ENCODE assay signal across 33 cellular contexts in the genomic region with DNA sequence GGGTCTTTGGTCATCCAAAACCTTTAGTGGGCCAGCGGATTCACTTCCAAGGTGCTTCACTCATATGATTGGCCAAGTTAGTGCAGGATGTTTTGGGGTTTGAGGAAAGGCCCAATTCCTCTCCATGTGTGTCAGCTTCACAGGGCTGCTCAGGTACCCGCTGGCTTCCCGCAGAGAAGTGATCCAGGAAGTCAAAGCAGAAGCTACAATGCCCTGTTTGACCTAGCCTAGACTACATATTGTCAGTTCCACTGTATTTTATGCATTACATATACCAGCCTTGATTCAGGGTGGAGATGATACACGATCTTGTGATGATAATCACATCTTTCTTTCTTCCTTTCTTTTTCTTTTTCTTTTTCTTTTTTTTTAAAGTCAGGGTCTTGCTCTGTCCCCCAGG.
"Had no signal": no experiment of that assay in that cellular context is flagged by ENCODE, and none has a peak within 500 bp of the region (broad histone marks: within the 10 kb centered on the region; RNA-seq: fewer than 3 reads in every experiment).

No MANE protein-coding gene starts in this region.

- ATAC-seq: activated naive CD8-positive, alpha-beta T cell treated with anti-CD3 and anti-CD28 coated beads, Interleukin-2, amount 50 U/mL, for 24 hours; activated T-cell treated with anti-CD3 and anti-CD28 coated beads, Interleukin-2, amount 50 U/mL, for 4 hours; Panc1; SK-N-SH treated with all-trans-retinoic acid at 6 μM for 48 hours; T-cell had no signal

- DNase-seq: activated B cell treated with CpG ODN at 0.5 μM for 24 hours; activated CD4-positive, alpha-beta memory T cell treated with anti-CD3 and anti-CD28 coated beads for 36 hours; activated CD4-positive, alpha-beta T cell treated with anti-CD3 and anti-CD28 coated beads for 4 hours; activated CD4-positive, alpha-beta T cell treated with anti-CD3 and anti-CD28 coated beads, Interleukin-2, amount 50 U/mL, for 1 hour; activated CD4-positive, CD25-positive, alpha-beta regulatory T cell treated with anti-CD3 and anti-CD28 coated beads, Interleukin-2, amount 50 U/mL, for 72 hours; activated CD8-positive, alpha-beta memory T cell treated with anti-CD3 and anti-CD28 coated beads, Interleukin-2, amount 50 U/mL, for 4 hours; activated gamma-delta T cell treated with Interleukin-2 at 50 U/mL for 16 hours; activated naive CD4-positive, alpha-beta T cell treated with anti-CD3 and anti-CD28 coated beads for 36 hours; activated naive CD8-positive, alpha-beta T cell treated with anti-CD3 and anti-CD28 coated beads, Interleukin-2, amount 50 U/mL, for 24 hours; activated T-cell treated with anti-CD3 and anti-CD28 coated beads for 4 hours; activated T-cell treated with anti-CD3 and anti-CD28 coated beads, Interleukin-2, amount 50 U/mL, for 4 hours; anterior cingulate cortex; caudate nucleus; Karpas-422; NCI-H1048; NCI-H1105 treated with DMSO at 0.1 percent for 48 hours; NCI-H1436 treated with DMSO at 0.1 percent for 48 hours; NCI-H1694 treated with DMSO at 0.1 percent for 48 hours; NCI-H2029; NCI-H345; NCI-H524 treated with DMSO at 0.1 percent for 48 hours; RPMI8226; SIG-M5; T-cell; T-helper 2 cell; T-helper 9 cell had no signal

- H3K36me3 Mint-ChIP-seq: activated CD4-positive, alpha-beta memory T cell treated with anti-CD3 and anti-CD28 coated beads for 36 hours had no signal

- H3K27me3 Mint-ChIP-seq: activated B cell treated with CpG ODN at 0.5 μM for 24 hours; activated CD4-positive, alpha-beta memory T cell treated with anti-CD3 and anti-CD28 coated beads for 36 hours; activated naive CD8-positive, alpha-beta T cell; activated naive CD8-positive, alpha-beta T cell treated with anti-CD3 and anti-CD28 coated beads, Interleukin-2, amount 50 U/mL, for 24 hours; brain; T-cell had no signal

- H3K9me3 Mint-ChIP-seq: activated B cell treated with CpG ODN at 0.5 μM for 24 hours; activated naive CD8-positive, alpha-beta T cell treated with anti-CD3 and anti-CD28 coated beads, Interleukin-2, amount 50 U/mL, for 24 hours; brain had no signal

- H3K4me3 Mint-ChIP-seq: activated B cell treated with CpG ODN at 0.5 μM for 24 hours; activated CD4-positive, alpha-beta memory T cell treated with anti-CD3 and anti-CD28 coated beads for 36 hours; activated naive CD4-positive, alpha-beta T cell treated with anti-CD3 and anti-CD28 coated beads for 36 hours; activated naive CD8-positive, alpha-beta T cell; activated naive CD8-positive, alpha-beta T cell treated with anti-CD3 and anti-CD28 coated beads, Interleukin-2, amount 50 U/mL, for 24 hours; activated T-cell treated with anti-CD3 and anti-CD28 coated beads, Interleukin-2, amount 50 U/mL, for 4 hours; activated T-helper 1 cell treated with anti-CD3 and anti-CD28 coated beads, Interleukin-12 subunit alpha, Interleukin-12 subunit beta, Interleukin-2, Interleukin-4 antibody, amounts not matched to agents 30 ng/mL and 10 ng/mL and 1 ng/mL, durations not matched to agents 14 hours and 24 hours and 36 hours; brain; T-cell had no signal

- H3K27ac Mint-ChIP-seq: activated B cell treated with CpG ODN at 0.5 μM for 24 hours; activated CD4-positive, alpha-beta memory T cell treated with anti-CD3 and anti-CD28 coated beads for 36 hours; activated naive CD4-positive, alpha-beta T cell treated with anti-CD3 and anti-CD28 coated beads for 36 hours; activated naive CD8-positive, alpha-beta T cell; activated naive CD8-positive, alpha-beta T cell treated with anti-CD3 and anti-CD28 coated beads, Interleukin-2, amount 50 U/mL, for 24 hours; activated T-helper 1 cell treated with anti-CD3 and anti-CD28 coated beads, Interleukin-12 subunit alpha, Interleukin-12 subunit beta, Interleukin-2, Interleukin-4 antibody, amounts not matched to agents 30 ng/mL and 10 ng/mL and 1 ng/mL, durations not matched to agents 14 hours and 24 hours and 36 hours; brain had no signal

- H3K27ac ChIP-seq: VCaP had no signal

- FAIRE-seq: bronchial epithelial cell had no signal
